ENCODE assay signal across 8 cellular contexts in genomic region chr2:216012830-216013079, GRCh38. TPM values are rescaled to one million over a fixed set of nuclear protein-coding genes. Genes with fewer than 3 reads are reported as not detected.
DNase-seq lines count a peak whose midpoint lies in the region; FAIRE-seq and TF ChIP-seq lines count a peak whose summit lies in the region.

No MANE protein-coding gene starts in this region.

- peak overlapping the region; percentile 88 for H3K4me3 Mint-ChIP-seq in activated CD4-positive, alpha-beta memory T cell treated with anti-CD3 and anti-CD28 coated beads for 36 hours

- H3K4me1 ChIP-seq in iPS DF 6.9 (ENCODE audit: control insufficient read depth, insufficient read depth, low read length) = no peaks in the 10 kb centered on the region; the same call in none of the 2 replicates
- H3K4me1 ChIP-seq in small intestine (ENCODE audit: control insufficient read depth in 2 of 2, insufficient read depth in 1 of 2, low read depth in 1 of 2, low read length in 1 of 2) = no peaks in the 10 kb centered on the region

- no peaks in the 10 kb centered on the region for H3K27me3 ChIP-seq in iPS DF 6.9 (ENCODE audit: control insufficient read depth, insufficient read depth, low read length)
- H3K27me3 ChIP-seq in small intestine (ENCODE audit: control insufficient read depth in 2 of 2, insufficient read depth in 2 of 2, low read length in 2 of 2) = no peaks in the 10 kb centered on the region

- intact Hi-C loops in activated CD4-positive, alpha-beta memory T cell treated with anti-CD3 and anti-CD28 coated beads for 36 hours (cut with micrococcal nuclease) = loop anchor here (2.0 to 10.0 kb wide), 6 partner anchors 62 to 1208 kb away; partner anchors contain the start of genes ATIC, BARD1 and FN1

- H3K36me3 ChIP-seq in iPS DF 6.9 (ENCODE audit: control insufficient read depth, insufficient read depth, low read length) (no peaks in the 10 kb centered on the region), small intestine (ENCODE audit: control insufficient read depth in 2 of 2, insufficient read depth in 2 of 2, low read length in 2 of 2) (no peaks in the 10 kb centered on the region)

- CTCF ChIA-PET in activated CD4-positive, alpha-beta memory T cell treated with anti-CD3 and anti-CD28 coated beads for 36 hours (lab: Charles Lee) = interaction anchor here (0.6 to 2.4 kb wide), 5 partner anchors 10 to 107 kb away, joined by 4 to 11 read pairs (median 4); partner anchors contain the start of genes PECR and TMEM169

- no peaks in the 10 kb centered on the region for H3K36me3 Mint-ChIP-seq in activated CD4-positive, alpha-beta memory T cell treated with anti-CD3 and anti-CD28 coated beads for 36 hours

- no peaks in the 10 kb centered on the region for H3K9me3 Mint-ChIP-seq in activated CD4-positive, alpha-beta memory T cell treated with anti-CD3 and anti-CD28 coated beads for 36 hours

- peaks cover 48% of the 10 kb centered on the region for H3K4me1 Mint-ChIP-seq in activated CD4-positive, alpha-beta memory T cell treated with anti-CD3 and anti-CD28 coated beads for 36 hours (ENCODE audit: low read depth)

- no peak for DNase-seq in HFF-Myc (ENCODE audit: extremely low read depth, low read depth)
- no peak for DNase-seq in activated CD4-positive, alpha-beta memory T cell treated with anti-CD3 and anti-CD28 coated beads for 36 hours
- DNase-seq in iPS DF 6.9 (ENCODE audit: low read depth, low spot score) = no peak
- DNase-seq in small intestine = peak; percentile 17
- no peak for DNase-seq in NCI-H1930 (lab: John Stamatoyannopoulos, UW)
- DNase-seq in mucosa of gallbladder (ENCODE audit: low spot score) = no peak
- no peak for DNase-seq in NCI-H510A treated with DMSO at 0.1 percent for 48 hours (lab: John Stamatoyannopoulos, UW)
- DNase-seq in kidney glomerular epithelial cell (lab: John Stamatoyannopoulos, UW) = no peak

- H3K27ac ChIP-seq in iPS DF 6.9 (ENCODE audit: low read length) = no peak overlapping the region
- no peak overlapping the region for H3K27ac ChIP-seq in small intestine (ENCODE audit: low read depth in 1 of 2, low read length in 1 of 2)

- H3K27me3 Mint-ChIP-seq in activated CD4-positive, alpha-beta memory T cell treated with anti-CD3 and anti-CD28 coated beads for 36 hours = no peaks in the 10 kb centered on the region

- POLR2A ChIA-PET in activated CD4-positive, alpha-beta memory T cell treated with anti-CD3 and anti-CD28 coated beads for 36 hours (lab: Charles Lee) = no interaction called here

- peak overlapping the region; percentile 46 for H3K27ac Mint-ChIP-seq in activated CD4-positive, alpha-beta memory T cell treated with anti-CD3 and anti-CD28 coated beads for 36 hours

- no CpG with 5 or more reads among the region's 6 CpGs for WGBS in iPS DF 6.9 (ENCODE audit: insufficient coverage, insufficient read length)
- 4 to 9% (median 6%) methylated on average over 6 of the region's 6 CpGs for WGBS in small intestine, 3 donors

- peak overlapping the region; percentile 61 for H3K4me3 ChIP-seq in HFF-Myc (replicated peaks; ENCODE audit: low read depth, low read length)
- H3K4me3 ChIP-seq in iPS DF 6.9 (ENCODE audit: low read length) = peak overlapping the region; percentile 75; the same call in 1 of the 2 replicates
- H3K4me3 ChIP-seq in small intestine (ENCODE audit: low read depth in 1 of 2, low read length in 2 of 2) = peak overlapping the region; percentile 79 to 86

- no peaks in the 10 kb centered on the region for H3K9me3 ChIP-seq in iPS DF 6.9 (ENCODE audit: control insufficient read depth, insufficient read depth, low read length)
- H3K9me3 ChIP-seq in small intestine (ENCODE audit: control insufficient read depth, low read depth) = no peaks in the 10 kb centered on the region

- TF ChIP-seq CTCF in HFF-Myc (IDR thresholded peaks at IDR 0.05; ENCODE audit: low read depth, low read length, missing control alignments) = no peak

- FAIRE-seq in small intestine (lab: Jason Lieb, UNC) = no peak

RNA-seq across cellular contexts. Expression of gene MREG, which starts 0.6 kb away (rescaled TPM):
- total RNA-seq in activated CD4-positive, alpha-beta memory T cell treated with anti-CD3 and anti-CD28 coated beads for 36 hours = 10 to 100 TPM; 10.2 to 10.4 TPM
- polyA plus RNA-seq in small intestine = 1 to 10 TPM; 1.9 to 6.9 (median 2.8) TPM
- total RNA-seq in mucosa of gallbladder = 9.2 TPM
